ENCODE assay signal across 26 cellular contexts in genomic region chr4:85107553-85107952, GRCh38.
DNase-seq lines count a peak whose midpoint lies in the region; ATAC-seq, FAIRE-seq and TF ChIP-seq lines count a peak whose summit lies in the region.
"Had no signal": no experiment of that assay in that cellular context is flagged by ENCODE, and none has a peak within 500 bp of the region (broad histone marks: within the 10 kb centered on the region; RNA-seq: fewer than 3 reads in every experiment).

No MANE protein-coding gene starts in this region.

- no peaks in the 10 kb centered on the region for H3K9me3 ChIP-seq in ascending aorta
- H3K9me3 ChIP-seq: BLaER1, ovary had no signal

- DNase-seq in HPDE6-E6E7 (ENCODE audit: extremely low spot score) (peak; percentile 4), RPMI7951 (ENCODE audit: low read depth) (peak; percentile 14), bronchial epithelial cell (ENCODE audit: low read depth) (peak; percentile 58), renal cortical epithelial cell (ENCODE audit: low read depth) (peak; percentile 24), ascending aorta (ENCODE audit: low spot score in 2 of 2) (no peak), HuH-7 (ENCODE audit: low spot score) (no peak)
- DNase-seq: activated CD4-positive, alpha-beta T cell treated with anti-CD3 and anti-CD28 coated beads, Interleukin-2, amount 50 U/mL, for 4 hours; activated naive CD4-positive, alpha-beta T cell treated with Interleukin-2 at 50 U/mL for 16 hours; DMS153; dorsolateral prefrontal cortex; H9; left colon; NCI-H510A; OCI-M1; ovary; stimulated activated CD4-positive, alpha-beta T cell treated with anti-CD3 and anti-CD28 coated beads, Interleukin-1b, Interleukin-23, amount 100 ng/mL, for 48 hours; stimulated activated naive CD8-positive, alpha-beta T cell treated with anti-CD3 and anti-CD28 coated beads, Interleukin-15, Interleukin-2, amounts not matched to agents 100 U/mL and 50 U/mL, for 24 hours had no signal

- no peaks in the 10 kb centered on the region for H3K4me1 ChIP-seq in ascending aorta
- H3K4me1 ChIP-seq: BLaER1 had no signal

- H3K27ac ChIP-seq in ascending aorta = no peak overlapping the region
- H3K27ac ChIP-seq: BLaER1, dorsolateral prefrontal cortex, hepatocyte, ovary had no signal

- H3K27me3 ChIP-seq in bronchial epithelial cell (ENCODE audit: control insufficient read depth, insufficient read depth, low read length) (no peaks in the 10 kb centered on the region), ascending aorta (no peaks in the 10 kb centered on the region)
- H3K27me3 ChIP-seq: BLaER1, dorsolateral prefrontal cortex, hepatocyte, ovary had no signal

- TF ChIP-seq CTCF in bronchial epithelial cell (IDR thresholded peaks at IDR 0.05; ENCODE audit: insufficient read depth, low read length, severe bottlenecking) (no peak), ascending aorta (IDR thresholded peaks at IDR 0.05) (no peak)

- intact Hi-C loops in ascending aorta (cut with DNase I) = no loop called here

- H3K4me3 ChIP-seq in bronchial epithelial cell (ENCODE audit: low read depth, low read length) (no peak overlapping the region), ascending aorta (no peak overlapping the region)
- H3K4me3 ChIP-seq: BLaER1, dorsolateral prefrontal cortex, GM12878, hepatocyte, ovary, smooth muscle cell had no signal

- no peak for FAIRE-seq in bronchial epithelial cell (lab: Jason Lieb, UNC)
- FAIRE-seq: endometrium, frontal cortex, GM12878 had no signal

- ATAC-seq in GM18502 (IDR thresholded peaks at IDR 0.05; ENCODE audit: poor library complexity, unreplicated experiment) = no peak
- ATAC-seq: activated CD4-positive, CD25-positive, alpha-beta regulatory T cell treated with anti-CD3 and anti-CD28 coated beads, Interleukin-2, amount 50 U/mL, for 24 hours; GM12878; left colon; SK-N-SH treated with all-trans-retinoic acid at 6 μM for 48 hours; stimulated activated naive CD8-positive, alpha-beta T cell treated with anti-CD3 and anti-CD28 coated beads, Interleukin-15, Interleukin-2, amounts not matched to agents 100 U/mL and 50 U/mL, for 24 hours had no signal

- H3K36me3 ChIP-seq in bronchial epithelial cell (ENCODE audit: control insufficient read depth, insufficient read depth, low read length) = no peaks in the 10 kb centered on the region
- H3K36me3 ChIP-seq in ascending aorta = no peaks in the 10 kb centered on the region
- H3K36me3 ChIP-seq: BLaER1, ovary had no signal

Comparison
In these comparisons a context has a peak if more than half of its experiments do, and no peak if none do; other contexts are left out.
1. DNase-seq: peak in HPDE6-E6E7 (single experiment), RPMI7951 (single experiment), bronchial epithelial cell (single experiment) and renal cortical epithelial cell (single experiment); none in ascending aorta (0 of 2) and HuH-7 (single experiment).